Comparison of ENCODE assay signal across 9 cellular contexts in the genomic region with DNA sequence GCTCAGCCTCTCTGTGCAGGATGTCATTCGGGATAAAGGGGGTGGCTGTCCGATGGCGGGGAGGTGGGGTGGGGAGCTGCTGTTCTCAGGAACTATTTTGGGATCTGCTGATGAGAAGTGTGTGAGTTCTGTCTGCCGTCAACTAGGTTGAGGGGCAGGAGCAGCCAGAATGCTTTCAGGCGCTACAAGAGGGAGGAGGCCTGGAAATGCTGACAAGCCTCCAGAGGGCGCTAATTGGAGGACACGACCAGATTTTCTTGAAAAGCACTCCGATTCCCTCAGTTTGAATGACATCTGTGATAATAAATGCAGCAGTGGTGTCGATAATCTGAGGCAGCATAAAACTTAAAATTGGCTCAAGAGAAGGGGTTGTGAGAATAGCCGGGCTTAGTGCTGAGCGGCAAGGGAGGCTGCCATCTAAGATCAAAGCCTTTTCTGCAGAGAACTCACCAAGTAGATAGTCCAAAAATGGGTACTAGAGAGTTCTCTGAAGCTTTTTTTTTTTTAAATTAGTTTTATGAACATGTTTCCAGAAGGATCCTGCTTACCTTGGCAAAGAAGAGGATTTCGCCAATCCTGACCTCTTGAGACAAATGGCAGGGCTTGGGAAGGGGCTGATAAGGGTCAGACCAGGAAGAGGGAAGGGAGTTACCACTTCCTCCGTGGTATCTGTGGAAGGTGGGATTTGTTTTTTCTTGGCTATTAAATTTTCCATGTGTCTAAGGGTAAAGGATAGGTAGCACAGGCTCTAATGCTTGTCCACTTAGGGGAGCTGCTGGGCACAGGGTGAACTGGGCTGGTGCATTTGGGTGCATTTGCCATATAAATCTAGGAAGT.
A peak's percentile ranks its signal among the peaks of the same experiment; 100 is the strongest.
DNase-seq lines count a peak whose midpoint lies in the region; ATAC-seq and TF ChIP-seq lines count a peak whose summit lies in the region.
"Had no signal": no experiment of that assay in that cellular context is flagged by ENCODE, and none has a peak within 500 bp of the region (broad histone marks: within the 10 kb centered on the region; RNA-seq: fewer than 3 reads in every experiment).

No MANE protein-coding gene starts in this region.

- H3K9me3 ChIP-seq in liver (ENCODE audit: control insufficient read depth in 4 of 4, low read length in 3 of 4) (no peaks in the 10 kb centered on the region), prostate gland (no peaks in the 10 kb centered on the region)

- peak; percentile 35 to 77 for TF ChIP-seq RAD21 in liver (IDR thresholded peaks at IDR 0.05)

- H3K9ac ChIP-seq in liver (ENCODE audit: low read depth in 1 of 2, low read length in 2 of 2): no peak overlapping the region

- no peaks in the 10 kb centered on the region for H3K4me1 ChIP-seq in liver (ENCODE audit: control insufficient read depth in 4 of 4, insufficient read depth in 4 of 4, low read length in 3 of 4)
- no peaks in the 10 kb centered on the region for H3K4me1 ChIP-seq in prostate gland (replicated peaks)

- no peak for TF ChIP-seq POLR2A in prostate gland (IDR thresholded peaks at IDR 0.05)

- peaks cover 7% of the 10 kb centered on the region; the same call in 1 of the 2 replicates for H3K36me3 ChIP-seq in GM06990 (ENCODE audit: control insufficient read depth, insufficient read depth, low read length)
- H3K36me3 ChIP-seq in liver (ENCODE audit: control insufficient read depth in 4 of 4, insufficient read depth in 3 of 4, low read depth in 1 of 4, low read length in 3 of 4): peaks cover 0 to 5% (median 2%) of the 10 kb centered on the region in 4 donors
- H3K36me3 ChIP-seq in prostate gland: no peaks in the 10 kb centered on the region

- 78% methylated on average over 13 of the region's 13 CpGs for WGBS in liver
- 85% methylated on average over 13 of the region's 13 CpGs for WGBS in prostate gland

- H3K4me3 ChIP-seq in GM06990 (replicated peaks; ENCODE audit: low read depth, low read length): no peak overlapping the region
- H3K4me3 ChIP-seq in astrocyte of the cerebellum (ENCODE audit: low read depth, low read length): no peak overlapping the region
- H3K4me3 ChIP-seq in liver (ENCODE audit: low read depth in 1 of 3, low read length in 3 of 3): no peak overlapping the region
- no peak overlapping the region for H3K4me3 ChIP-seq in prostate gland
- H3K4me3 ChIP-seq: SK-N-MC had no signal

- TF ChIP-seq CTCF in GM06990 (IDR thresholded peaks at IDR 0.05; ENCODE audit: insufficient read depth, low read length, poor library complexity, severe bottlenecking) (peak; percentile 64), astrocyte of the cerebellum (IDR thresholded peaks at IDR 0.05; ENCODE audit: low read depth, low read length, missing control alignments) (peak; percentile 42), liver (IDR thresholded peaks at IDR 0.05; ENCODE audit: low read depth, low read length, missing input control) (peak; percentile 39), prostate gland (IDR thresholded peaks at IDR 0.05) (peak in 1 of 4 experiments; percentile 21)

- in situ Hi-C loops in astrocyte of the cerebellum (cut with HindIII; ENCODE audit: low sequenced_read_pairs): no loop called here

- ATAC-seq in HG03175 (IDR thresholded peaks at IDR 0.05; ENCODE audit: unreplicated experiment) (no peak), HG03565 (IDR thresholded peaks at IDR 0.05; ENCODE audit: unreplicated experiment) (no peak)

- intact Hi-C loops in prostate gland (cut with DNase I): no loop called here

- DNase-seq in GM06990 (ENCODE audit: extremely low read depth, insufficient read length): no peak
- peak; percentile 4 for DNase-seq in MV-4-11 (lab: John Stamatoyannopoulos, UW)
- no peak for DNase-seq in astrocyte of the cerebellum (ENCODE audit: low read depth)
- DNase-seq in prostate gland (ENCODE audit: low spot score): no peak
- DNase-seq in NCI-H2196 (lab: John Stamatoyannopoulos, UW; ENCODE audit: unreplicated experiment): no peak

- H3K27me3 ChIP-seq in GM06990 (replicated peaks; ENCODE audit: control insufficient read depth, insufficient read depth, low read length) (no peaks in the 10 kb centered on the region), liver (ENCODE audit: control insufficient read depth in 4 of 4, insufficient read depth in 4 of 4, low read length in 3 of 4) (no peaks in the 10 kb centered on the region), prostate gland (replicated peaks; ENCODE audit: insufficient read depth) (no peaks in the 10 kb centered on the region)

- no peak overlapping the region for H3K27ac ChIP-seq in liver (ENCODE audit: low read depth in 1 of 2, low read length in 2 of 2)
- H3K27ac ChIP-seq in prostate gland: no peak overlapping the region
- H3K27ac ChIP-seq: SK-N-MC had no signal

TF ChIP-seq in liver, 16 proteins besides CTCF, POLR2A, EP300 and RAD21:
- TF ChIP-seq HNF4A (conservative IDR thresholded peaks at IDR 0.05) (no peak), NR2F2 (IDR thresholded peaks at IDR 0.05) (no peak), RXRA (IDR thresholded peaks at IDR 0.05) (no peak), ATF3 (IDR thresholded peaks at IDR 0.05) (no peak), FOXA1 (IDR thresholded peaks at IDR 0.05) (no peak), TAF1 (conservative IDR thresholded peaks at IDR 0.05) (no peak)
- TF ChIP-seq, protein P1, sequence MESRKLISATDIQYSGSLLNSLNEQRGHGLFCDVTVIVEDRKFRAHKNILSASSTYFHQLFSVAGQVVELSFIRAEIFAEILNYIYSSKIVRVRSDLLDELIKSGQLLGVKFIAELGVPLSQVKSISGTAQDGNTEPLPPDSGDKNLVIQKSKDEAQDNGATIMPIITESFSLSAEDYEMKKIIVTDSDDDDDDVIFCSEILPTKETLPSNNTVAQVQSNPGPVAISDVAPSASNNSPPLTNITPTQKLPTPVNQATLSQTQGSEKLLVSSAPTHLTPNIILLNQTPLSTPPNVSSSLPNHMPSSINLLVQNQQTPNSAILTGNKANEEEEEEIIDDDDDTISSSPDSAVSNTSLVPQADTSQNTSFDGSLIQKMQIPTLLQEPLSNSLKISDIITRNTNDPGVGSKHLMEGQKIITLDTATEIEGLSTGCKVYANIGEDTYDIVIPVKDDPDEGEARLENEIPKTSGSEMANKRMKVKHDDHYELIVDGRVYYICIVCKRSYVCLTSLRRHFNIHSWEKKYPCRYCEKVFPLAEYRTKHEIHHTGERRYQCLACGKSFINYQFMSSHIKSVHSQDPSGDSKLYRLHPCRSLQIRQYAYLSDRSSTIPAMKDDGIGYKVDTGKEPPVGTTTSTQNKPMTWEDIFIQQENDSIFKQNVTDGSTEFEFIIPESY (IDR thresholded peaks at IDR 0.05): no peak
